ENCODE assay signal across 9 cellular contexts in genomic region chr11:116073854-116074837, GRCh38.
DNase-seq lines count a peak whose midpoint lies in the region; ATAC-seq and FAIRE-seq lines count a peak whose summit lies in the region.
"Had no signal": no experiment of that assay in that cellular context is flagged by ENCODE, and none has a peak within 500 bp of the region (broad histone marks: within the 10 kb centered on the region; RNA-seq: fewer than 3 reads in every experiment).

No MANE protein-coding gene starts in this region.

- no peak for FAIRE-seq in small intestine (lab: Jason Lieb, UNC)

- H3K27ac ChIP-seq in caudate nucleus (ENCODE audit: low read depth, low read length) (no peak overlapping the region), small intestine (ENCODE audit: low read depth in 1 of 2, low read length in 1 of 2) (no peak overlapping the region)

- H3K36me3 ChIP-seq in small intestine (ENCODE audit: control insufficient read depth in 2 of 2, insufficient read depth in 2 of 2, low read length in 2 of 2) = no peaks in the 10 kb centered on the region

- H3K27me3 ChIP-seq in small intestine (ENCODE audit: control insufficient read depth in 2 of 2, insufficient read depth in 2 of 2, low read length in 2 of 2) = peaks cover 0 to 7% of the 10 kb centered on the region in 2 donors

- no peak overlapping the region for H3K4me3 ChIP-seq in small intestine (ENCODE audit: low read depth in 1 of 2, low read length in 2 of 2)

- no peaks in the 10 kb centered on the region for H3K9me3 ChIP-seq in small intestine (ENCODE audit: control insufficient read depth, low read depth)

- ATAC-seq in GM19452 (IDR thresholded peaks at IDR 0.05; ENCODE audit: unreplicated experiment) = peak; percentile 72

- 35 to 43% (median 36%) methylated on average over 18 of the region's 18 CpGs for WGBS in small intestine, 3 donors

- H3K4me1 ChIP-seq in small intestine (ENCODE audit: control insufficient read depth in 2 of 2, insufficient read depth in 1 of 2, low read depth in 1 of 2, low read length in 1 of 2) = no peaks in the 10 kb centered on the region

- DNase-seq in COLO668 (lab: John Stamatoyannopoulos, UW; ENCODE audit: unreplicated experiment) (peak; percentile 13), M059J (ENCODE audit: low read depth) (peak; percentile 57), caudate nucleus (lab: John Stamatoyannopoulos, UW) (peak in 51 of 61 donors; percentile 8 to 92 (median 52)), small intestine (peak; percentile 74), midbrain (lab: John Stamatoyannopoulos, UW) (no peak), 8988T (no peak)
- no peak for DNase-seq in activated naive CD4-positive, alpha-beta T cell treated with anti-CD3 and anti-CD28 coated beads, Interleukin-2, amount 50 U/mL, for 16 hours
- DNase-seq: DND-41 had no signal

Comparison
In these comparisons a context has a peak if more than half of its experiments do, and no peak if none do; other contexts are left out.
1. DNase-seq: peak in COLO668 (single experiment), M059J (single experiment), caudate nucleus (51 of 61) and small intestine (single experiment); none in midbrain (single experiment), activated naive CD4-positive, alpha-beta T cell treated with anti-CD3 and anti-CD28 coated beads, Interleukin-2, amount 50 U/mL, for 16 hours (single experiment) and 8988T (single experiment).